ENCODE assay signal across 8 cellular contexts in the genomic region with DNA sequence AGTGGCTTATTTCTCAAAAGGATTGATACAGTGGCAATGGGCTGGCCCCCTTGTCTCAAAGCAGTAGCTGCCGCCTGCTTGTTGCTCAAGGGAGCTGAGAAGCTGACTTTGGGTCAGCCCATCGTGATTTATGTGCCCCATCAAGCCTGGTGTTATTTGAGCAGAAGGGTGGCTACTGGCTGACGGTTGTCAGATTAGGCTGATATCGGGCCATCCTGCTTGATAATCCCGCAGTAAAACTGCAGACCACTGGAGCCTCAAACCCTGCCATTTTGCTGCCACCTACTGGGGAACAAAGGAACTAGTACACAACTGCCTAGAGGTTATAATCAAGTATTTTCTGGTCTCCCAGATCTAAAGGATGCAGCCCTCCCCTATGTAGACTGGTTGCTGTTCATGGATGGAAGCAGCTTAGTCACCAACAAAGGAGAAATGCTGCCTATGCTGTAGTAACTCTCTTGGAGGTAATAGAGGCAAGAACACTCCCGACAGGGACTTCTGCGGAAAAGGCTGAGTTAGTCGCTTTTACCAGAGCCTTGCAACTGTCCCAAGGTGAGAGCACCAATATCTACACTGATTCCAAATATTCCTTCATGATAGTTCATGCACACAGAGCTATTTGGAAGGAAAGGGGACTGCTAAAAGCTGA.
DNase-seq lines count a peak whose midpoint lies in the region; ATAC-seq, FAIRE-seq and TF ChIP-seq lines count a peak whose summit lies in the region.

No MANE protein-coding gene starts in this region.

- H3K4me3 ChIP-seq in dorsolateral prefrontal cortex: no peak overlapping the region
- H3K4me3 ChIP-seq in lung: no peak overlapping the region

- ATAC-seq in HG02973 (IDR thresholded peaks at IDR 0.05; ENCODE audit: unreplicated experiment) (peak; percentile 60), lung (ENCODE audit: insufficient read depth, low FRiP score) (peak; percentile 79)

- 47 to 49% methylated on average over 8 of the region's 8 CpGs for WGBS in lung, 2 donors

- no peaks in the 10 kb centered on the region for H3K9me3 ChIP-seq in lung (ENCODE audit: control insufficient read depth in 2 of 2, insufficient read depth in 1 of 2, low read length in 1 of 2)

- intact Hi-C loops in dorsolateral prefrontal cortex (cut with DNase I): loop anchor here (2.0 to 5.0 kb wide), 2 partner anchors 355 to 357 kb away; no protein-coding TSS in a partner anchor

- FAIRE-seq in A204.1 (lab: Jason Lieb, UNC): peak; percentile 76

- peaks cover 0 to 2% of the 10 kb centered on the region in 2 donors for H3K4me1 ChIP-seq in lung (ENCODE audit: control insufficient read depth in 2 of 2, insufficient read depth in 2 of 2, low read length in 2 of 2)

- no peaks in the 10 kb centered on the region for H3K36me3 ChIP-seq in lung (ENCODE audit: control insufficient read depth in 2 of 2, insufficient read depth in 2 of 2, low read length in 2 of 2)

- H3K27ac ChIP-seq in dorsolateral prefrontal cortex: no peak overlapping the region
- peak overlapping the region in 1 of 2 donors; percentile 33 for H3K27ac ChIP-seq in lung (ENCODE audit: low read depth in 1 of 2, low read length in 1 of 2)

- TF ChIP-seq CTCF in GM12873 (IDR thresholded peaks at IDR 0.05; ENCODE audit: insufficient read depth, low read depth, low read length, missing control alignments) (peak; percentile 82), dorsolateral prefrontal cortex (IDR thresholded peaks at IDR 0.05 in 54 of 56, conservative IDR thresholded peaks at IDR 0.05 in 2 of 56; ENCODE audit: low read depth in 1 of 56, partially characterized antibody in 56 of 56) (peak; percentile 30 to 92 (median 80)), lung (IDR thresholded peaks at IDR 0.05; ENCODE audit: control extremely low read depth, extremely low read depth) (peak; percentile 75)

- peaks cover 0 to 23% (median 0%) of the 10 kb centered on the region in 45 donors for H3K27me3 ChIP-seq in dorsolateral prefrontal cortex
- no peaks in the 10 kb centered on the region for H3K27me3 ChIP-seq in lung (ENCODE audit: control insufficient read depth, insufficient read depth)

- DNase-seq in NCI-H2171 treated with DMSO at 0.1 percent for 48 hours (lab: John Stamatoyannopoulos, UW): peak; percentile 73
- DNase-seq in activated CD4-positive, alpha-beta T cell treated with anti-CD3 and anti-CD28 coated beads for 48 hours: peak; percentile 42
- DNase-seq in dorsolateral prefrontal cortex: peak in 8 of 10 donors; percentile 25 to 65 (median 46)
- DNase-seq in lung (ENCODE audit: low spot score): peak; percentile 53
- peak; percentile 1 to 5 for DNase-seq in stimulated activated CD8-positive, alpha-beta memory T cell treated with anti-CD3 and anti-CD28 coated beads, Interleukin-7, amount 100 ng/mL, for 1 hour (ENCODE audit: low read depth in 2 of 2)

Comparison
In these comparisons a context has a peak if more than half of its experiments do, and no peak if none do; other contexts are left out.
1. DNase-seq: peak in every context shown above with its lines; median percentile 73 in NCI-H2171 treated with DMSO at 0.1 percent for 48 hours; 53 in lung; 46 in dorsolateral prefrontal cortex; 42 in activated CD4-positive, alpha-beta T cell treated with anti-CD3 and anti-CD28 coated beads for 48 hours; 3 in stimulated activated CD8-positive, alpha-beta memory T cell treated with anti-CD3 and anti-CD28 coated beads, Interleukin-7, amount 100 ng/mL, for 1 hour.